11 cellular contexts compared by ENCODE assay signal in genomic region chrX:149508467-149508866, GRCh38. TPM values are rescaled to one million over a fixed set of nuclear protein-coding genes. Genes with fewer than 3 reads are reported as not detected.
"Had no signal": no experiment of that assay in that cellular context is flagged by ENCODE, and none has a peak within 500 bp of the region (broad histone marks: within the 10 kb centered on the region; RNA-seq: fewer than 3 reads in every experiment).

No MANE protein-coding gene starts in this region.

- H3K4me3 Mint-ChIP-seq: IgD-negative memory B cell had no signal

- ATAC-seq: HepG2, K562 had no signal

- H3K27ac Mint-ChIP-seq: IgD-negative memory B cell had no signal

- H3K4me2 ChIP-seq: KMS-11 had no signal

- H3K36me3 Mint-ChIP-seq: IgD-negative memory B cell had no signal

- H3K4me3 ChIP-seq: K562 had no signal

- DNase-seq: IMR-90, KBM-7, KG1 had no signal

- FAIRE-seq: HepG2, HTR-8/SVneo, K562 had no signal

- H3K9ac ChIP-seq: KMS-11 had no signal

- H3K27ac ChIP-seq: HL-60, KMS-11 had no signal

RNA-seq across cellular contexts. Expression of gene HSFX3, which starts 41.3 kb away (rescaled TPM):
- total RNA-seq: HepG2, HT-29, HT1080, IMR-90, K562 had no signal
